Comparison of ENCODE assay signal across 36 cellular contexts in the genomic region with DNA sequence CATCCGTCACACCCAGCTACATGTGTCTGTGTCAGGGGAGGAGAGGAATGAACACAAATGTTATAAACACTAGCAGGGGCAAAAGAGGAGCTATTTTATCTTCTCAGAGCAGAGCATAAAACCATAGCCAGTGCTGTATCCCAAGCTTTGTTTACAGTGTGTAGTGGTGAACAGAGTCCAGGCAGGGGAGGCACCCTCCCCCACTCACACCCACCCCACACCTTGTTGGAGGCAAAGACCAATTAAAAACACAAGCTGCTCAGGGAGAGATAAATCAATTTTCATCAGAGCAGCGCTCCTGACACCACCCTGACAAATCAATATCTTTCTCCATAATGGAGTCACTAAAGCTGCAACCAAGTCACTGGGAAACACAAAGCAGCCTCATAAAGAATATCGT.
"Had no signal": no experiment of that assay in that cellular context is flagged by ENCODE, and none has a peak within 500 bp of the region (broad histone marks: within the 10 kb centered on the region; RNA-seq: fewer than 3 reads in every experiment).

No MANE protein-coding gene starts in this region.

- H3K27me3 ChIP-seq: body of pancreas, brain microvascular endothelial cell, cardiac muscle cell had no signal

- H3K4me3 ChIP-seq: adrenal gland, body of pancreas, breast epithelium, cardiac muscle cell had no signal

- H3K36me3 ChIP-seq: adrenal gland, brain microvascular endothelial cell, breast epithelium, cardiac muscle cell had no signal

- ATAC-seq: activated CD8-positive, alpha-beta T cell treated with anti-CD3 and anti-CD28 coated beads for 36 hours; activated naive CD4-positive, alpha-beta T cell treated with anti-CD3 and anti-CD28 coated beads, Interleukin-2, amount 50 U/mL, for 72 hours; activated T-cell treated with anti-CD3 and anti-CD28 coated beads, Interleukin-2, amount 50 U/mL, for 4 hours; activated T-cell treated with anti-CD3 and anti-CD28 coated beads, Interleukin-2, amount 50 U/mL, for 72 hours; activated T-helper 17 cell treated with anti-CD3 and anti-CD28 coated beads, Interleukin-2, amount 50 U/mL, for 72 hours; body of pancreas had no signal

- H3K27ac ChIP-seq: adrenal gland, body of pancreas, brain microvascular endothelial cell, breast epithelium, cardiac muscle cell, VCaP had no signal

- FAIRE-seq: astrocyte, TTC549 had no signal

- H3K9me3 ChIP-seq: adrenal gland, body of pancreas, breast epithelium had no signal

- H3K4me1 ChIP-seq: adrenal gland, body of pancreas, breast epithelium had no signal

- DNase-seq: activated B cell treated with CpG ODN at 0.5 μM for 24 hours; activated CD4-positive, alpha-beta memory T cell treated with anti-CD3 and anti-CD28 coated beads for 36 hours; activated CD4-positive, alpha-beta T cell treated with anti-CD3 and anti-CD28 coated beads for 4 hours; activated CD4-positive, alpha-beta T cell treated with anti-CD3 and anti-CD28 coated beads, Interleukin-2, amount 10 ng/mL, durations not matched to agents 24 days and 14 days; activated CD4-positive, alpha-beta T cell treated with anti-CD3 and anti-CD28 coated beads, Interleukin-2, amount 50 U/mL, for 1 hour; activated CD4-positive, alpha-beta T cell treated with anti-CD3 and anti-CD28 coated beads, Interleukin-2, amount 50 U/mL, for 4 hours; activated CD4-positive, CD25-positive, alpha-beta regulatory T cell treated with anti-CD3 and anti-CD28 coated beads, Interleukin-2, amount 50 U/mL, for 72 hours; activated CD8-positive, alpha-beta memory T cell treated with anti-CD3 and anti-CD28 coated beads, Interleukin-2, amount 50 U/mL, for 4 hours; activated CD8-positive, alpha-beta T cell treated with anti-CD3 and anti-CD28 coated beads for 36 hours; activated effector memory CD4-positive, alpha-beta T cell treated with anti-CD3 and anti-CD28 coated beads, Interleukin-2, amount 50 U/mL, for 16 hours; activated gamma-delta T cell treated with Interleukin-2 at 50 U/mL for 16 hours; activated naive CD4-positive, alpha-beta T cell; activated naive CD4-positive, alpha-beta T cell treated with anti-CD3 and anti-CD28 coated beads for 36 hours; activated naive CD4-positive, alpha-beta T cell treated with anti-CD3 and anti-CD28 coated beads, Interleukin-2, amount 50 U/mL, for 16 hours; activated naive CD8-positive, alpha-beta T cell treated with anti-CD3 and anti-CD28 coated beads for 36 hours; activated T-cell treated with anti-CD3 and anti-CD28 coated beads for 4 hours; activated T-cell treated with anti-CD3 and anti-CD28 coated beads, Interleukin-2, amount 50 U/mL, for 1 hour; activated T-cell treated with anti-CD3 and anti-CD28 coated beads, Interleukin-2, amount 50 U/mL, for 4 hours; activated T-cell treated with anti-CD3 and anti-CD28 coated beads, Interleukin-2, amount 50 U/mL, for 72 hours; adrenal gland; amniotic stem cell; aorta; body of pancreas; brain microvascular endothelial cell; caudate nucleus; cerebellar nuclear complex; T-helper 1 cell; T-helper 2 cell; T-helper 9 cell had no signal
